Comparison of ENCODE assay signal across 8 cellular contexts in the genomic region with DNA sequence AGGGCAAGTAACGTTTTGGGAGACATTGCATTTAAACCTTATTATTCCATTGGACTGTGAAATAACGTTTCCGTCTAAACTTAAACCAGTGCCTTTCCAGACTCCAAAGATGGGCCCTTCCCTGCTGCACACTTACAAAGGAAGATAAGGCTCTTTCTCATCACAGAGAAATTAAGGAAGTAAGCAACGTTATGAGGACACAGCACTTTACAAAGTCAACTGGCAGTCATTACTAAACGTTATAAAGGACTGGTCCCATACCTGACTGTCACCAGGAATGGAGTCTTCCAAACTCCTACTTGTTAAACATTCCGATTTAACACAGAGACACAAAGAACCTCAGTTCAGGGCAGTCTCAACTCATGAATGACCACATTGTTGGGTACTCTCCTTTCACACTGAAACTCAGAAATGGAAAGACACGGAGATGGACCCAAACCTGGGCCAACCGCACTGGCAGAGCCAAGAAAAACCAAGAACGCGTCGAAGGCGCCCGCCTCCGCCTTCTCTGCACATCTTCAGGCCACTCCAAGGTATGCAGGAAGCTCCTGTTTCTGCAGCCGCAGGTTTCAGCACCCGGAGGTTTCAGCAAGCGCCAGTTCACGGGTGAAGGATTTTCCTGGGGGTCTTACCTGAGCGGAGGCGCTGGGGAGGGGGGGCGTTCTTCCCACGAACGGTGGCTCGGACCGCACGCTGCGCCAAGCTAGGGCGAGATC. TPM values are rescaled to one million over a fixed set of nuclear protein-coding genes. Genes with fewer than 3 reads are reported as not detected.
DNase-seq lines count a peak whose midpoint lies in the region; ATAC-seq and TF ChIP-seq lines count a peak whose summit lies in the region.

No MANE protein-coding gene starts in this region.

- peaks cover 2% of the 10 kb centered on the region for H3K36me3 Mint-ChIP-seq in activated naive CD4-positive, alpha-beta T cell treated with anti-CD3 and anti-CD28 coated beads for 36 hours (ENCODE audit: low read depth)
- H3K36me3 Mint-ChIP-seq in activated naive CD4-positive, alpha-beta T cell treated with anti-CD3 and anti-CD28 coated beads, Interleukin-2, amount 50 U/mL, for 72 hours: peaks cover 0 to 10% of the 10 kb centered on the region in 2 donors

- ATAC-seq in HG02571 (IDR thresholded peaks at IDR 0.05; ENCODE audit: unreplicated experiment) (peak; percentile 15), heart right ventricle (no peak)
- peak; percentile 2 to 33 for ATAC-seq in activated naive CD4-positive, alpha-beta T cell treated with anti-CD3 and anti-CD28 coated beads, Interleukin-2, amount 50 U/mL, for 72 hours

- DNase-seq in activated naive CD4-positive, alpha-beta T cell treated with anti-CD3 and anti-CD28 coated beads for 36 hours: peak; percentile 53
- no peak for DNase-seq in activated naive CD4-positive, alpha-beta T cell treated with anti-CD3 and anti-CD28 coated beads, Interleukin-2, amount 50 U/mL, for 16 hours
- DNase-seq in NB4 (ENCODE audit: low read depth) (peak; percentile 53), heart right ventricle (no peak), pons (ENCODE audit: low spot score) (peak; percentile 90), NCI-H774 (lab: John Stamatoyannopoulos, UW) (no peak)
- peak in 1 of 2 donors; percentile 69 for DNase-seq in activated naive CD4-positive, alpha-beta T cell treated with anti-CD3 and anti-CD28 coated beads, Interleukin-2, amount 50 U/mL, for 72 hours (ENCODE audit: low spot score in 2 of 2)

- no peaks in the 10 kb centered on the region for H3K27me3 Mint-ChIP-seq in activated naive CD4-positive, alpha-beta T cell treated with anti-CD3 and anti-CD28 coated beads for 36 hours (ENCODE audit: low read depth)

- peak overlapping the region; percentile 78 for H3K4me3 ChIP-seq in NB4 (ENCODE audit: low read depth, low read length)
- peak overlapping the region; percentile 53 to 100 (median 92) for H3K4me3 ChIP-seq in heart right ventricle

- H3K4me1 ChIP-seq in heart right ventricle: peaks cover 0 to 31% (median 14%) of the 10 kb centered on the region in 9 donors

- H3K4me1 Mint-ChIP-seq in activated naive CD4-positive, alpha-beta T cell treated with anti-CD3 and anti-CD28 coated beads for 36 hours (ENCODE audit: low read depth): peaks cover 26% of the 10 kb centered on the region

- H3K36me3 ChIP-seq in heart right ventricle: no peaks in the 10 kb centered on the region

- 4 to 5% methylated on average over 28 of the region's 28 CpGs for WGBS in heart right ventricle, 2 donors

- TF ChIP-seq CTCF in NB4 (IDR thresholded peaks at IDR 0.05; ENCODE audit: low read depth, low read length) (no peak), heart right ventricle (IDR thresholded peaks at IDR 0.05) (no peak)

- H3K27ac ChIP-seq in heart right ventricle: peak overlapping the region in 9 of 10 donors; percentile 64 to 90 (median 84)

- no peak for TF ChIP-seq POLR2A in NB4 (IDR thresholded peaks at IDR 0.05; ENCODE audit: extremely low read depth, insufficient read length)

- no peaks in the 10 kb centered on the region for H3K9me3 Mint-ChIP-seq in activated naive CD4-positive, alpha-beta T cell treated with anti-CD3 and anti-CD28 coated beads for 36 hours
- no peaks in the 10 kb centered on the region for H3K9me3 Mint-ChIP-seq in activated naive CD4-positive, alpha-beta T cell treated with anti-CD3 and anti-CD28 coated beads, Interleukin-2, amount 50 U/mL, for 72 hours

- H3K27me3 ChIP-seq in heart right ventricle: no peaks in the 10 kb centered on the region

- H3K9me3 ChIP-seq in heart right ventricle: no peaks in the 10 kb centered on the region

- CTCF ChIA-PET in activated naive CD4-positive, alpha-beta T cell treated with anti-CD3 and anti-CD28 coated beads for 36 hours (lab: Charles Lee): interaction anchor here (0.5 to 2.9 kb wide), 4 partner anchors 15 to 50 kb away, joined by 3 to 15 read pairs (median 8); no protein-coding TSS in a partner anchor

- peak overlapping the region; percentile 86 for H3K4me3 Mint-ChIP-seq in activated naive CD4-positive, alpha-beta T cell treated with anti-CD3 and anti-CD28 coated beads for 36 hours

- intact Hi-C loops in activated naive CD4-positive, alpha-beta T cell treated with anti-CD3 and anti-CD28 coated beads for 36 hours (cut with micrococcal nuclease): loop anchor here (5.0 kb wide), 1 partner anchor 67 kb away; no protein-coding TSS in a partner anchor
- intact Hi-C loops in heart right ventricle (cut with DNase I): loop anchor here in 1 of 10 donors (10.0 kb wide), 1 partner anchor 905 kb away; the partner anchor contains the start of gene RPL34

- peak overlapping the region; percentile 61 for H3K27ac Mint-ChIP-seq in activated naive CD4-positive, alpha-beta T cell treated with anti-CD3 and anti-CD28 coated beads for 36 hours
- peak overlapping the region; percentile 91 for H3K27ac Mint-ChIP-seq in activated naive CD4-positive, alpha-beta T cell treated with anti-CD3 and anti-CD28 coated beads, Interleukin-2, amount 50 U/mL, for 72 hours

RNA-seq across cellular contexts. Expression of gene PAPSS1, which starts 0.7 kb away (rescaled TPM):
- total RNA-seq in activated naive CD4-positive, alpha-beta T cell treated with anti-CD3 and anti-CD28 coated beads for 36 hours: 10 to 100 TPM; 28.7 to 29.1 TPM
- total RNA-seq in activated naive CD4-positive, alpha-beta T cell treated with anti-CD3 and anti-CD28 coated beads, Interleukin-2, amount 50 U/mL, for 72 hours: 10 to 100 TPM; 35.8 to 46.5 TPM
- total RNA-seq in heart right ventricle: 10 to 100 TPM in 7 of 10 donors, 1 to 10 TPM in 3; 8.5 to 18.9 (median 10.7) TPM
- 10 to 100 TPM in 1 of 2 donors, 1 to 10 TPM in 1; 6.9 to 14.7 TPM for polyA plus RNA-seq in heart right ventricle

Comparison
In these comparisons a context has a peak if more than half of its experiments do, and no peak if none do; other contexts are left out.
1. DNase-seq: peak in activated naive CD4-positive, alpha-beta T cell treated with anti-CD3 and anti-CD28 coated beads for 36 hours (single experiment), NB4 (single experiment) and pons (single experiment); none in activated naive CD4-positive, alpha-beta T cell treated with anti-CD3 and anti-CD28 coated beads, Interleukin-2, amount 50 U/mL, for 16 hours (single experiment), heart right ventricle (0 of 2) and NCI-H774 (single experiment).
2. ATAC-seq: peak in HG02571 (single experiment) and activated naive CD4-positive, alpha-beta T cell treated with anti-CD3 and anti-CD28 coated beads, Interleukin-2, amount 50 U/mL, for 72 hours (2 of 2); none in heart right ventricle (0 of 8).